ENCODE assay signal across 24 cellular contexts in genomic region chr15:90295270-90295648, GRCh38. TPM values are rescaled to one million over a fixed set of nuclear protein-coding genes. Genes with fewer than 3 reads are reported as not detected.
DNase-seq lines count a peak whose midpoint lies in the region; ATAC-seq, FAIRE-seq and TF ChIP-seq lines count a peak whose summit lies in the region.
"Had no signal": no experiment of that assay in that cellular context is flagged by ENCODE, and none has a peak within 500 bp of the region (broad histone marks: within the 10 kb centered on the region; RNA-seq: fewer than 3 reads in every experiment).

No MANE protein-coding gene starts in this region.

- intact Hi-C loops in K562 (cut with micrococcal nuclease) = loop anchor here (1.0 to 10.0 kb wide), 2 partner anchors 187 to 640 kb away; partner anchors contain the start of genes HDDC3 and UNC45A

- no peak overlapping the region for H3K14ac ChIP-seq in neuronal stem cell (ENCODE audit: low read length)

- peak overlapping the region; percentile 55; the same call in 1 of the 2 replicates for H2AFZ ChIP-seq in K562 (ENCODE audit: low read depth, low read length)
- peak overlapping the region; percentile 45 for H2AFZ ChIP-seq in neuronal stem cell (ENCODE audit: low read length)

- peaks cover 1% of the 10 kb centered on the region for H3K79me1 ChIP-seq in neuronal stem cell (ENCODE audit: low read depth, low read length)

- H4K8ac ChIP-seq in neuronal stem cell (ENCODE audit: low read depth, low read length) = no peak overlapping the region

- H3K9ac ChIP-seq in K562 (ENCODE audit: insufficient read depth in 1 of 2, low read depth in 2 of 2, low read length in 2 of 2) = peak overlapping the region in 1 of 2 experiments; percentile 2; a peak in 1 of 4 replicates
- H3K9ac ChIP-seq in neuronal stem cell (ENCODE audit: low read depth, low read length, poor library complexity) = peak overlapping the region; percentile 70

- H3K9me1 ChIP-seq in K562 (ENCODE audit: control insufficient read depth, insufficient read depth, low read length) = no peaks in the 10 kb centered on the region

- H3K18ac ChIP-seq in neuronal stem cell (ENCODE audit: low read length) = peak overlapping the region; percentile 70

- H3K9me3 ChIP-seq in HEK293 (ENCODE audit: control insufficient read depth, insufficient read depth, low read depth, low read length) = no peaks in the 10 kb centered on the region
- H3K9me3 ChIP-seq in K562 (replicated peaks; ENCODE audit: control insufficient read depth, insufficient read depth, low read depth, low read length) = no peaks in the 10 kb centered on the region
- peaks cover 0 to 5% of the 10 kb centered on the region in 2 donors for H3K9me3 ChIP-seq in neuronal stem cell (replicated peaks in 1 of 2; ENCODE audit: control insufficient read depth in 2 of 2, insufficient read depth in 1 of 2, low read depth in 1 of 2, low read length in 2 of 2)
- H3K9me3 ChIP-seq: neutrophil, uterus had no signal

- H2BK15ac ChIP-seq in neuronal stem cell (ENCODE audit: low read length) = no peak overlapping the region

- no peaks in the 10 kb centered on the region for H3K4me1 ChIP-seq in HEK293 (ENCODE audit: control insufficient read depth, insufficient read depth, low read length)
- peaks cover 0 to 27% of the 10 kb centered on the region in 2 experiments; a peak in 4 of 5 replicates for H3K4me1 ChIP-seq in K562 (replicated peaks in 1 of 2; ENCODE audit: control insufficient read depth in 2 of 2, insufficient read depth in 2 of 2, low read length in 2 of 2)
- H3K4me1 ChIP-seq in neuronal stem cell (ENCODE audit: control insufficient read depth in 2 of 2, insufficient read depth in 1 of 2, low read depth in 1 of 2, low read length in 2 of 2) = no peaks in the 10 kb centered on the region
- H3K4me1 ChIP-seq: A549, uterus had no signal

- CTCF ChIA-PET in HEK293 (lab: Yijun Ruan, JAX) = no interaction called here
- CTCF ChIA-PET in K562 (lab: Yijun Ruan, JAX; ENCODE audit: low intra/inter-chr PET ratio) = interaction anchor here (0.9 to 3.8 kb wide), 2 partner anchors 187 to 590 kb away, joined by 3 to 46 read pairs; no protein-coding TSS in a partner anchor

- H3K4me3 ChIP-seq in HEK293 (ENCODE audit: low read depth, low read length) = no peak overlapping the region
- H3K4me3 ChIP-seq in K562 = no peak overlapping the region
- H3K4me3 ChIP-seq in neuronal stem cell (ENCODE audit: low read length in 2 of 2) = no peak overlapping the region
- H3K4me3 ChIP-seq: A549, skin epidermis, uterus had no signal

- H4K20me1 ChIP-seq in K562 (replicated peaks; ENCODE audit: control insufficient read depth, insufficient read depth, low read length) = no peaks in the 10 kb centered on the region

- peak; percentile 44 for ATAC-seq in K562
- no peak for ATAC-seq in activated CD4-positive, CD25-positive, alpha-beta regulatory T cell treated with anti-CD3 and anti-CD28 coated beads, Interleukin-2, amount 50 U/mL, for 24 hours
- ATAC-seq: activated CD8-positive, alpha-beta memory T cell treated with anti-CD3 and anti-CD28 coated beads, Interleukin-2, amount 10 ng/mL, durations not matched to agents 7 days and 5 days had no signal

- no peak overlapping the region for H2BK5ac ChIP-seq in neuronal stem cell (ENCODE audit: low read length)

- H3K27me3 ChIP-seq in K562 (ENCODE audit: control insufficient read depth in 2 of 2, insufficient read depth in 2 of 2, low read length in 2 of 2) = no peaks in the 10 kb centered on the region; a peak in 1 of 5 replicates
- no peaks in the 10 kb centered on the region for H3K27me3 ChIP-seq in neuronal stem cell (ENCODE audit: control insufficient read depth in 3 of 3, insufficient read depth in 3 of 3, low read depth in 1 of 3, low read length in 3 of 3)
- H3K27me3 ChIP-seq: uterus had no signal

- no peak overlapping the region for H2BK120ac ChIP-seq in neuronal stem cell (ENCODE audit: low read depth, low read length)

- in situ Hi-C loops in K562 (cut with MboI) = no loop called here

- H3K79me2 ChIP-seq in K562 (ENCODE audit: control insufficient read depth, insufficient read depth, low read length) = no peaks in the 10 kb centered on the region

- TF ChIP-seq POLR2A in K562 (conservative IDR thresholded peaks at IDR 0.05) = no peak

- POLR2A ChIA-PET in HEK293 (lab: Yijun Ruan, JAX) = interaction anchor here (0.6 kb wide), 1 partner anchor 402 kb away, joined by 3 read pairs; no protein-coding TSS in a partner anchor
- POLR2A ChIA-PET in K562 (lab: Yijun Ruan, JAX) = interaction anchor here (0.6 kb wide), 2 partner anchors 49 to 958 kb away, joined by 3 read pairs; no protein-coding TSS in a partner anchor

- H3K36me3 ChIP-seq in HEK293 (ENCODE audit: control insufficient read depth in 2 of 2, insufficient read depth in 1 of 2, low read length in 2 of 2) = no peaks in the 10 kb centered on the region
- H3K36me3 ChIP-seq in K562 (ENCODE audit: control insufficient read depth, insufficient read depth, low read length) = no peaks in the 10 kb centered on the region
- no peaks in the 10 kb centered on the region for H3K36me3 ChIP-seq in neuronal stem cell (replicated peaks in 1 of 2; ENCODE audit: control insufficient read depth in 2 of 2, insufficient read depth in 2 of 2, low read length in 2 of 2)
- H3K36me3 ChIP-seq: neutrophil, uterus had no signal

- TF ChIP-seq RAD21 in K562 (CRISPR knock-in tag; conservative IDR thresholded peaks at IDR 0.05 in 1 of 2, IDR thresholded peaks at IDR 0.05 in 1 of 2) = no peak

- no peak overlapping the region for H3K23ac ChIP-seq in neuronal stem cell (ENCODE audit: low read depth, low read length, poor library complexity)

- H3K27ac ChIP-seq in HEK293 (ENCODE audit: extremely low read depth, low read depth, low read length) (no peak overlapping the region), K562 (ENCODE audit: extremely low read depth, low read depth, low read length) (no peak overlapping the region), neuronal stem cell (replicated peaks; ENCODE audit: low read length) (no peak overlapping the region)
- H3K27ac ChIP-seq: A549, epithelial cell of prostate, neutrophil, skin epidermis, uterus, VCaP had no signal

- DNase-seq in NCI-H2107 treated with DMSO at 0.1 percent for 48 hours (lab: John Stamatoyannopoulos, UW; ENCODE audit: unreplicated experiment) = peak; percentile 20
- DNase-seq in NCI-H2107 (lab: John Stamatoyannopoulos, UW) = no peak
- DNase-seq in K562 (ENCODE audit: extremely low read depth in 1 of 4, low spot score in 3 of 4) = no peak
- DNase-seq in neuronal stem cell (ENCODE audit: low spot score) = no peak
- no peak for DNase-seq in activated CD4-positive, alpha-beta T cell treated with anti-CD3 and anti-CD28 coated beads, Interleukin-2, amount 50 U/mL, for 48 hours
- DNase-seq in NOMO-1 treated with dmso at 0.1 percent for 144 hours (lab: John Stamatoyannopoulos, UW; ENCODE audit: unreplicated experiment) = no peak
- DNase-seq: activated CD4-positive, alpha-beta T cell treated with anti-CD3 and anti-CD28 coated beads, Interleukin-2, amount 10 ng/mL, durations not matched to agents 7 days and 5 days; activated CD8-positive, alpha-beta memory T cell treated with anti-CD3 and anti-CD28 coated beads, Interleukin-2, amount 10 ng/mL, durations not matched to agents 7 days and 5 days; activated naive CD4-positive, alpha-beta T cell treated with anti-CD3 and anti-CD28 coated beads, Interleukin-2, amount 50 U/mL, for 16 hours; central memory CD4-positive, alpha-beta T cell; DMS79; glutamatergic neuron; kidney glomerular epithelial cell; NCI-H2171 treated with DMSO at 0.1 percent for 48 hours; stimulated activated CD4-positive, alpha-beta T cell treated with anti-CD3 and anti-CD28 coated beads, Interleukin-1b, Interleukin-23, amount 100 ng/mL, for 48 hours had no signal

- H3K4ac ChIP-seq in neuronal stem cell (ENCODE audit: low read length) = no peak overlapping the region

- no peak overlapping the region for H2AK5ac ChIP-seq in neuronal stem cell (ENCODE audit: low read depth, low read length)

- no TSS peak for BruUV-seq in K562 (replicated peaks; lab: Mats Ljungman, UMichigan)

- 31% methylated on average over 4 of the region's 10 CpGs for WGBS in K562 (ENCODE audit: insufficient coverage, low coverage, missing lambda C conversion rate)
- no CpG with 5 or more reads among the region's 10 CpGs for WGBS in neuronal stem cell (ENCODE audit: extremely low coverage in 2 of 2, insufficient read length in 2 of 2, insufficient replicate concordance in 1 of 2), 2 donors

- no peak overlapping the region for H2BK12ac ChIP-seq in neuronal stem cell (ENCODE audit: low read length)

- TF ChIP-seq CTCF in HEK293 (tag by site-specific recombination; IDR thresholded peaks at IDR 0.05) (no peak), K562 (IDR thresholded peaks at IDR 0.05 in 2 of 3, conservative IDR thresholded peaks at IDR 0.05 in 1 of 3; ENCODE audit: insufficient read depth in 2 of 3, low read depth in 1 of 3, low read length in 3 of 3) (no peak)

- no peak for FAIRE-seq in K562 (lab: Jason Lieb, UNC)
- FAIRE-seq: A549 had no signal

- H3K4me2 ChIP-seq in K562 (ENCODE audit: insufficient read depth, low read length) = peak overlapping the region; percentile 41; the same call in 1 of the 2 replicates
- H3K4me2 ChIP-seq in neuronal stem cell (ENCODE audit: insufficient read depth, low read length, poor library complexity, severe bottlenecking) = no peak overlapping the region
- H3K4me2 ChIP-seq: A549 had no signal

- no peak overlapping the region for H4K91ac ChIP-seq in neuronal stem cell (ENCODE audit: low read depth, low read length, poor library complexity)

- no peak for TF ChIP-seq EP300 in K562 (IDR thresholded peaks at IDR 0.05; ENCODE audit: low read length)

RNA-seq across cellular contexts. Expression of gene NGRN, which starts 29.8 kb away (rescaled TPM):
- total RNA-seq in K562 (2011; cell fraction: chromatin; rRNA removed; ENCODE audit: low replicate concordance) = 23.0 and 24.9 TPM in 2 replicates
- 17.9 and 20.5 TPM in 2 replicates for total RNA-seq in K562 (2011; cell fraction: nucleolus; rRNA removed)
- total RNA-seq in K562 (2011; cell fraction: nucleoplasm; rRNA removed) = 24.8 and 26.5 TPM in 2 replicates
- 69.5 and 73.4 TPM in 2 replicates for total RNA-seq in K562 (2014; rRNA removed)
- total RNA-seq in K562 (2014; rRNA removed; fragmentation: Illumina TruSeq; extraction: Trizol) = 54.9 and 58.8 TPM in 2 replicates
- total RNA-seq in K562 (2015; rRNA removed; fragmentation: Illumina TruSeq; extraction: Trizol) = 60.0 and 61.5 TPM in 2 replicates
- total RNA-seq in K562 (2021) = 64.6 and 66.5 TPM in 2 replicates
- 57.5 and 62.8 TPM in 2 replicates for polyA plus RNA-seq in K562 (2011; rRNA removed)
- polyA plus RNA-seq in K562 (2011; cell fraction: cytosol; rRNA removed) = 45.8 and 48.7 TPM in 2 replicates
- polyA plus RNA-seq in K562 (2011; cell fraction: nucleus; rRNA removed) = 21.4 and 27.0 TPM in 2 replicates
- 49.2 and 50.7 TPM in 2 replicates for polyA plus RNA-seq in K562 (2012)
- polyA plus RNA-seq in K562 (2014; fragmentation: Illumina TruSeq; extraction: Trizol) = 47.9 and 56.5 TPM in 2 replicates
- 10 to 100 TPM; 14.0 to 21.0 TPM for polyA plus RNA-seq in K562 (2014; fragmentation: Nextera tagmentation; extraction: Ambion mirVana)
- 64.5 and 70.3 TPM in 2 replicates for polyA plus RNA-seq in K562 (2014; rRNA removed)
- polyA minus RNA-seq in K562 (2011; rRNA and poly(A)+ RNA removed) = 37.7 and 38.0 TPM in 2 replicates
- 18.5 and 20.3 TPM in 2 replicates for polyA minus RNA-seq in K562 (2011; cell fraction: cytosol; rRNA and poly(A)+ RNA removed)
- polyA minus RNA-seq in K562 (2011; cell fraction: nucleus; rRNA and poly(A)+ RNA removed) = 8.5 and 11.4 TPM in 2 replicates
- 106 TPM for polyA plus RNA-seq in neuronal stem cell (2013, experiment 1 of 2)
- 104 TPM for polyA plus RNA-seq in neuronal stem cell (2013, experiment 2 of 2)

RNA-seq across cellular contexts. Expression of gene TTLL13, which starts 45.9 kb away (rescaled TPM):
- 1.1 and 1.4 TPM in 2 replicates for total RNA-seq in K562 (2011; cell fraction: chromatin; rRNA removed; ENCODE audit: low replicate concordance)
- 0.53 and 0.83 TPM in 2 replicates for total RNA-seq in K562 (2011; cell fraction: nucleolus; rRNA removed)
- 0.37 and 0.76 TPM in 2 replicates for total RNA-seq in K562 (2011; cell fraction: nucleoplasm; rRNA removed)
- total RNA-seq in K562 (2014; rRNA removed) = 0.04 TPM in 1 of 2 replicates, not detected in the other
- total RNA-seq in K562 (2014; rRNA removed; fragmentation: Illumina TruSeq; extraction: Trizol) = 0.10 and 0.22 TPM in 2 replicates
- total RNA-seq in K562 (2015; rRNA removed; fragmentation: Illumina TruSeq; extraction: Trizol) = 0.11 TPM in 1 of 2 replicates, not detected in the other
- total RNA-seq in K562 (2021) = 0.11 and 0.36 TPM in 2 replicates
- polyA plus RNA-seq in K562 (2011; rRNA removed) = 0.20 and 0.24 TPM in 2 replicates
- 0.22 and 0.24 TPM in 2 replicates for polyA plus RNA-seq in K562 (2011; cell fraction: cytosol; rRNA removed)
- 0.49 and 0.74 TPM in 2 replicates for polyA plus RNA-seq in K562 (2011; cell fraction: nucleus; rRNA removed)
- 0.17 and 0.55 TPM in 2 replicates for polyA plus RNA-seq in K562 (2012)
- polyA plus RNA-seq in K562 (2014; fragmentation: Illumina TruSeq; extraction: Trizol) = 0.12 TPM in 1 of 2 replicates, not detected in the other
- under 1 TPM; 0.10 to 0.17 TPM for polyA plus RNA-seq in K562 (2014; fragmentation: Nextera tagmentation; extraction: Ambion mirVana)
- 0.05 TPM in 1 of 2 replicates, not detected in the other for polyA plus RNA-seq in K562 (2014; rRNA removed)
- 0.28 and 0.51 TPM in 2 replicates for polyA minus RNA-seq in K562 (2011; rRNA and poly(A)+ RNA removed)
- not detected in 2 replicates for polyA minus RNA-seq in K562 (2011; cell fraction: cytosol; rRNA and poly(A)+ RNA removed)
- polyA minus RNA-seq in K562 (2011; cell fraction: nucleus; rRNA and poly(A)+ RNA removed) = 0.22 and 0.40 TPM in 2 replicates
- polyA plus RNA-seq in neuronal stem cell (2013, experiment 1 of 2) = 0.32 TPM
- polyA plus RNA-seq in neuronal stem cell (2013, experiment 2 of 2) = 0.10 TPM
- total RNA-seq: pulmonary artery endothelial cell had no signal

RNA-seq across cellular contexts. Expression of gene ZNF774, which starts 56.8 kb away (rescaled TPM):
- 9.0 and 9.3 TPM in 2 replicates for total RNA-seq in K562 (2011; cell fraction: chromatin; rRNA removed; ENCODE audit: low replicate concordance)
- 4.6 and 5.3 TPM in 2 replicates for total RNA-seq in K562 (2011; cell fraction: nucleolus; rRNA removed)
- total RNA-seq in K562 (2011; cell fraction: nucleoplasm; rRNA removed) = 5.6 and 9.1 TPM in 2 replicates
- total RNA-seq in K562 (2014; rRNA removed) (1.00 and 1.6 TPM in 2 replicates), K562 (2014; rRNA removed; fragmentation: Illumina TruSeq; extraction: Trizol) (0.95 and 1.9 TPM in 2 replicates), K562 (2015; rRNA removed; fragmentation: Illumina TruSeq; extraction: Trizol) (1.2 TPM in 2 replicates), K562 (2021) (1.2 and 3.0 TPM in 2 replicates)
- polyA plus RNA-seq in K562 (2011; rRNA removed) (1.5 and 1.6 TPM in 2 replicates), K562 (2014; fragmentation: Illumina TruSeq; extraction: Trizol) (1.7 and 3.9 TPM in 2 replicates), K562 (2014; fragmentation: Nextera tagmentation; extraction: Ambion mirVana) (under 1 TPM; 0.32 to 0.34 TPM), K562 (2014; rRNA removed) (1.7 and 2.0 TPM in 2 replicates)
- polyA plus RNA-seq in K562 (2011; cell fraction: cytosol; rRNA removed) = 0.97 and 1.7 TPM in 2 replicates
- 3.0 and 3.2 TPM in 2 replicates for polyA plus RNA-seq in K562 (2011; cell fraction: nucleus; rRNA removed)
- polyA plus RNA-seq in K562 (2012) = 1.1 and 1.3 TPM in 2 replicates
- 2.9 and 3.1 TPM in 2 replicates for polyA minus RNA-seq in K562 (2011; rRNA and poly(A)+ RNA removed)
- 0.38 and 5.4 TPM in 2 replicates for polyA minus RNA-seq in K562 (2011; cell fraction: cytosol; rRNA and poly(A)+ RNA removed)
- 2.4 and 3.6 TPM in 2 replicates for polyA minus RNA-seq in K562 (2011; cell fraction: nucleus; rRNA and poly(A)+ RNA removed)
- 2.5 TPM for polyA plus RNA-seq in neuronal stem cell (2013, experiment 1 of 2)
- 2.8 TPM for polyA plus RNA-seq in neuronal stem cell (2013, experiment 2 of 2)
